ENCODE assay signal across 29 cellular contexts in the genomic region with DNA sequence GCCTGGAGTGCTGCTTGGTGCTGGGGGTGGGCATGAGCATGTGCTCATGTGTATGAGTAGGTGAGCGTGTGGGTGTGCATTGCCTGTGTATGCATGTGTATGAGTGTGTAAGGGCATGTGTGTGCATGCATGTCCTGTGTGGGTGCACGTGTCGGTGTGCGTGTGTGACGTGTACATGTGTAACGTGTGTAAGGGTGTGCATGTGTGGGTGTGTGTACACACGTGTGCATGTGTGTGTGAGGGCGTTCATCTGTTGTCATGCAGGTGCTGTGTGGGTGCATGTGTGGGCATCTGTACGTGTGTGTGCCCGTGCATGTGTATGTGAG. TPM values are rescaled to one million over a fixed set of nuclear protein-coding genes. Genes with fewer than 3 reads are reported as not detected.
DNase-seq lines count a peak whose midpoint lies in the region; ATAC-seq and TF ChIP-seq lines count a peak whose summit lies in the region.
"Had no signal": no experiment of that assay in that cellular context is flagged by ENCODE, and none has a peak within 500 bp of the region (broad histone marks: within the 10 kb centered on the region; RNA-seq: fewer than 3 reads in every experiment).

No MANE protein-coding gene starts in this region.

- no peak overlapping the region for H2BK120ac ChIP-seq in trophoblast cell (ENCODE audit: insufficient read depth, low read length, poor library complexity)

- no peak overlapping the region for H4K91ac ChIP-seq in trophoblast cell (ENCODE audit: low read depth, low read length)

- no peak for DNase-seq in GM23338 (ENCODE audit: low spot score)
- DNase-seq in WTC11 (ENCODE audit: low spot score): no peak
- no peak for DNase-seq in esophagus muscularis mucosa (ENCODE audit: extremely low spot score)
- no peak for DNase-seq in DMS79 (lab: John Stamatoyannopoulos, UW)
- no peak for DNase-seq in trophoblast cell
- no peak for DNase-seq in NCI-H345 (lab: John Stamatoyannopoulos, UW)
- DNase-seq: activated B cell treated with CpG ODN at 0.5 μM for 24 hours; activated CD4-positive, alpha-beta T cell treated with anti-CD3 and anti-CD28 coated beads, Interleukin-2, amount 10 ng/mL, durations not matched to agents 7 days and 5 days; activated effector memory CD4-positive, alpha-beta T cell treated with Interleukin-2 at 50 U/mL for 16 hours; activated T-cell treated with anti-CD3 and anti-CD28 coated beads, Interleukin-2, amount 50 U/mL, for 1 hour; effector CD8-positive, alpha-beta T cell; Kasumi-1; left ventricle myocardium inferior; mesendoderm; MV-4-11; NCI-H1436; NCI-H2107; NCI-H774; stimulated activated naive CD4-positive, alpha-beta T cell had no signal

- H3K36me3 Mint-ChIP-seq in GM23338 (ENCODE audit: low read depth) (peaks cover 15% of the 10 kb centered on the region), WTC11 (no peaks in the 10 kb centered on the region)
- no peaks in the 10 kb centered on the region for H3K36me3 Mint-ChIP-seq in stimulated activated memory B cell treated with anti-CD40 and anti-IgM and Interleukin-4, amounts not matched to agents 10 μg/mL and 1 μg/mL and 100 μg/mL, for 72 hours
- H3K36me3 Mint-ChIP-seq: activated naive CD8-positive, alpha-beta T cell had no signal

- H3K4me3 Mint-ChIP-seq in GM23338 (no peak overlapping the region), WTC11 (no peak overlapping the region)
- no peak overlapping the region for H3K4me3 Mint-ChIP-seq in stimulated activated memory B cell treated with anti-CD40 and anti-IgM and Interleukin-4, amounts not matched to agents 10 μg/mL and 1 μg/mL and 100 μg/mL, for 72 hours
- H3K4me3 Mint-ChIP-seq: activated B cell treated with CpG ODN at 0.5 μM for 24 hours; activated CD4-positive, alpha-beta T cell treated with anti-CD3 and anti-CD28 coated beads, Interleukin-2, amount 10 ng/mL, durations not matched to agents 7 days and 5 days; activated naive CD8-positive, alpha-beta T cell; B cell had no signal

- H3K27ac ChIP-seq in GM23338 (ENCODE audit: low read depth): no peak overlapping the region
- peak overlapping the region in 3 of 4 donors; percentile 48 to 62 (median 62) for H3K27ac ChIP-seq in esophagus muscularis mucosa (replicated peaks in 1 of 4)
- H3K27ac ChIP-seq in trophoblast cell (ENCODE audit: low read depth, low read length): no peak overlapping the region
- H3K27ac ChIP-seq: ascending aorta, coronary artery, left ventricle myocardium inferior, skin epidermis, thoracic aorta had no signal

- H4K8ac ChIP-seq in trophoblast cell (ENCODE audit: low read depth, low read length): no peak overlapping the region

- H3K79me1 ChIP-seq in trophoblast cell (ENCODE audit: low read length): no peaks in the 10 kb centered on the region

- H3K9me3 Mint-ChIP-seq in GM23338 (no peaks in the 10 kb centered on the region), WTC11 (no peaks in the 10 kb centered on the region)
- peaks cover 3% of the 10 kb centered on the region for H3K9me3 Mint-ChIP-seq in stimulated activated memory B cell treated with anti-CD40 and anti-IgM and Interleukin-4, amounts not matched to agents 10 μg/mL and 1 μg/mL and 100 μg/mL, for 72 hours
- H3K9me3 Mint-ChIP-seq: activated B cell treated with CpG ODN at 0.5 μM for 24 hours; activated CD4-positive, alpha-beta T cell treated with anti-CD3 and anti-CD28 coated beads, Interleukin-2, amount 10 ng/mL, durations not matched to agents 7 days and 5 days had no signal

- no peak overlapping the region for H3K23ac ChIP-seq in trophoblast cell (ENCODE audit: low read length)

- intact Hi-C loops in esophagus muscularis mucosa (cut with DNase I): no loop called here

- no peak overlapping the region for H3K14ac ChIP-seq in trophoblast cell (ENCODE audit: low read length)

- H3K9ac ChIP-seq in trophoblast cell (ENCODE audit: low read length): no peak overlapping the region

- no peak overlapping the region for H3K4ac ChIP-seq in trophoblast cell (ENCODE audit: low read depth, low read length)

- no peaks in the 10 kb centered on the region for H3F3A ChIP-seq in GM23338 (replicated peaks; ENCODE audit: low read depth)

- no peak overlapping the region for H2BK12ac ChIP-seq in trophoblast cell (ENCODE audit: low read length)

- no peak overlapping the region for H2AK5ac ChIP-seq in trophoblast cell (ENCODE audit: low read length)

- POLR2A ChIA-PET in WTC11 (lab: Charles Lee): no interaction called here

- no peaks in the 10 kb centered on the region for H3K79me2 ChIP-seq in GM23338 (replicated peaks; ENCODE audit: insufficient read depth)
- peaks cover 2% of the 10 kb centered on the region for H3K79me2 ChIP-seq in trophoblast cell (ENCODE audit: control insufficient read depth, insufficient read depth, low read length, poor library complexity)

- H3K36me3 ChIP-seq in GM23338 (ENCODE audit: insufficient read depth): no peaks in the 10 kb centered on the region
- peaks cover 0 to 26% (median 16%) of the 10 kb centered on the region in 4 donors for H3K36me3 ChIP-seq in esophagus muscularis mucosa
- H3K36me3 ChIP-seq in trophoblast cell (ENCODE audit: control insufficient read depth in 1 of 2, insufficient read depth in 2 of 2, low read length in 2 of 2): no peaks in the 10 kb centered on the region
- H3K36me3 ChIP-seq: HAP-1 had no signal

- H4K12ac ChIP-seq in trophoblast cell (ENCODE audit: low read depth, low read length): no peak overlapping the region

- CTCF ChIA-PET in WTC11 (lab: Charles Lee): interaction anchor here (1.6 kb wide), 1 partner anchor 651 kb away, joined by 3 read pairs; no protein-coding TSS in a partner anchor

- H3K9me3 ChIP-seq in esophagus muscularis mucosa: no peaks in the 10 kb centered on the region
- peaks cover 3% of the 10 kb centered on the region for H3K9me3 ChIP-seq in trophoblast cell (ENCODE audit: insufficient read depth, low read depth, low read length)
- H3K9me3 ChIP-seq: ascending aorta, HAP-1, left ventricle myocardium inferior, thoracic aorta had no signal

- TF ChIP-seq CTCF in GM23338 (conservative IDR thresholded peaks at IDR 0.05; ENCODE audit: low read depth in 2 of 2) (no peak), WTC11 (IDR thresholded peaks at IDR 0.05) (no peak), esophagus muscularis mucosa (IDR thresholded peaks at IDR 0.05) (no peak)

- H3K27me3 Mint-ChIP-seq in GM23338 (ENCODE audit: insufficient read depth, low read depth, poor library complexity) (peaks cover 6% of the 10 kb centered on the region), WTC11 (ENCODE audit: low read depth) (no peaks in the 10 kb centered on the region)
- peaks cover under 1% of the 10 kb centered on the region for H3K27me3 Mint-ChIP-seq in stimulated activated memory B cell treated with anti-CD40 and anti-IgM and Interleukin-4, amounts not matched to agents 10 μg/mL and 1 μg/mL and 100 μg/mL, for 72 hours
- H3K27me3 Mint-ChIP-seq: activated B cell treated with CpG ODN at 0.5 μM for 24 hours; activated CD4-positive, alpha-beta T cell treated with anti-CD3 and anti-CD28 coated beads, Interleukin-2, amount 10 ng/mL, durations not matched to agents 7 days and 5 days; activated naive CD8-positive, alpha-beta T cell; B cell had no signal

- H3K27me3 ChIP-seq in GM23338 (ENCODE audit: insufficient read depth): no peaks in the 10 kb centered on the region
- H3K27me3 ChIP-seq in esophagus muscularis mucosa: no peaks in the 10 kb centered on the region
- H3K27me3 ChIP-seq in trophoblast cell (ENCODE audit: insufficient read depth, low read length): no peaks in the 10 kb centered on the region
- H3K27me3 ChIP-seq: ascending aorta had no signal

- H3K4me3 ChIP-seq in GM23338 (no peak overlapping the region), esophagus muscularis mucosa (no peak overlapping the region), trophoblast cell (ENCODE audit: low read depth, low read length) (no peak overlapping the region)
- H3K4me3 ChIP-seq: ascending aorta, coronary artery, HAP-1, left ventricle myocardium inferior, skin epidermis, thoracic aorta had no signal

- TF ChIP-seq POLR2A in esophagus muscularis mucosa (IDR thresholded peaks at IDR 0.05; ENCODE audit: low read depth): no peak

- TF ChIP-seq EP300 in esophagus muscularis mucosa (IDR thresholded peaks at IDR 0.05): no peak

- H3K4me2 ChIP-seq in GM23338 (no peak overlapping the region), trophoblast cell (ENCODE audit: low read length) (no peak overlapping the region)

- ATAC-seq in GM23338: no peak
- no peak for ATAC-seq in WTC11
- peak; percentile 14 for ATAC-seq in stimulated activated memory B cell treated with anti-CD40 and anti-IgM and Interleukin-4, amounts not matched to agents 10 μg/mL and 1 μg/mL and 100 μg/mL, for 72 hours
- ATAC-seq in GM18861 (IDR thresholded peaks at IDR 0.05; ENCODE audit: unreplicated experiment): no peak

- no peak overlapping the region for H3K18ac ChIP-seq in trophoblast cell (ENCODE audit: low read length)

- H2BK5ac ChIP-seq in trophoblast cell (ENCODE audit: low read depth, low read length, poor library complexity): no peak overlapping the region

- whole genome bisulfite sequencing in esophagus muscularis mucosa: 79% methylated on average over 10 of the region's 10 CpGs
- WGBS in trophoblast cell (ENCODE audit: extremely low coverage, insufficient coverage, insufficient read length): no CpG with 5 or more reads among the region's 10 CpGs

- peak overlapping the region; percentile 92 for H3K27ac Mint-ChIP-seq in GM23338
- peak overlapping the region; percentile 85 for H3K27ac Mint-ChIP-seq in WTC11
- no peak overlapping the region for H3K27ac Mint-ChIP-seq in stimulated activated memory B cell treated with anti-CD40 and anti-IgM and Interleukin-4, amounts not matched to agents 10 μg/mL and 1 μg/mL and 100 μg/mL, for 72 hours
- H3K27ac Mint-ChIP-seq: activated B cell treated with CpG ODN at 0.5 μM for 24 hours; activated CD4-positive, alpha-beta T cell treated with anti-CD3 and anti-CD28 coated beads, Interleukin-2, amount 10 ng/mL, durations not matched to agents 7 days and 5 days; activated naive CD8-positive, alpha-beta T cell; B cell had no signal

- H3K4me1 ChIP-seq in GM23338 (ENCODE audit: insufficient read depth) (no peaks in the 10 kb centered on the region), esophagus muscularis mucosa (peaks cover 16 to 74% (median 66%) of the 10 kb centered on the region in 4 donors), trophoblast cell (ENCODE audit: control insufficient read depth in 1 of 2, insufficient read depth in 2 of 2, low read length in 2 of 2) (peaks cover 0 to 3% of the 10 kb centered on the region in 2 experiments)
- H3K4me1 ChIP-seq: ascending aorta, HAP-1 had no signal

- no peaks in the 10 kb centered on the region for H3K9me2 ChIP-seq in GM23338 (ENCODE audit: insufficient read depth)

- H3K4me1 Mint-ChIP-seq in GM23338 (peaks cover 11% of the 10 kb centered on the region), WTC11 (peaks cover 14% of the 10 kb centered on the region)
- no peaks in the 10 kb centered on the region for H3K4me1 Mint-ChIP-seq in stimulated activated memory B cell treated with anti-CD40 and anti-IgM and Interleukin-4, amounts not matched to agents 10 μg/mL and 1 μg/mL and 100 μg/mL, for 72 hours
- H3K4me1 Mint-ChIP-seq: activated B cell treated with CpG ODN at 0.5 μM for 24 hours; activated CD4-positive, alpha-beta T cell treated with anti-CD3 and anti-CD28 coated beads, Interleukin-2, amount 10 ng/mL, durations not matched to agents 7 days and 5 days; B cell had no signal

- H2AFZ ChIP-seq in GM23338: no peak overlapping the region
- no peak overlapping the region for H2AFZ ChIP-seq in trophoblast cell (ENCODE audit: insufficient read depth, low read length, poor library complexity)

- 0 out of 2 replicates have a peak, but pooled peaks cover 4% of the 10 kb centered on the region for H4K20me1 ChIP-seq in GM23338 (replicated peaks; ENCODE audit: insufficient read depth)

RNA-seq across cellular contexts. Expression of a gene that starts 30.3 kb away (rescaled TPM):
- 24.8 and 26.8 TPM in 2 replicates for total RNA-seq in GM23338 (2014; rRNA removed; shearing (Covaris generic))
- 7.6 and 8.0 TPM in 2 replicates for polyA plus RNA-seq in GM23338 (2016; fragmentation: Nextera tagmentation; extraction: Ambion mirVana)
- total RNA-seq in WTC11 (2021): 48.0 to 64.9 TPM (median 49.1 TPM) in 3 replicates
- 10 to 100 TPM; 46.5 to 79.2 (median 69.8) TPM for total RNA-seq in esophagus muscularis mucosa
- 0.24 and 0.33 TPM in 2 replicates for polyA plus RNA-seq in trophoblast cell (2013)
- total RNA-seq: SK-MEL-5 had no signal

Comparison
In these comparisons a context has a peak if more than half of its experiments do, and no peak if none do; other contexts are left out.
1. H3K27ac ChIP-seq: peak in esophagus muscularis mucosa (3 of 4); none in GM23338 (single experiment) and trophoblast cell (single experiment).